Comparison of ENCODE assay signal across 16 cellular contexts in genomic region chr10:125698599-125698998, GRCh38. TPM values are rescaled to one million over a fixed set of nuclear protein-coding genes. Genes with fewer than 3 reads are reported as not detected.
DNase-seq lines count a peak whose midpoint lies in the region; TF ChIP-seq lines count a peak whose summit lies in the region.
"Had no signal": no experiment of that assay in that cellular context is flagged by ENCODE, and none has a peak within 500 bp of the region (broad histone marks: within the 10 kb centered on the region; RNA-seq: fewer than 3 reads in every experiment).

No MANE protein-coding gene starts in this region.

- no peak overlapping the region for H2BK120ac ChIP-seq in H9 (ENCODE audit: low read depth, low read length, poor library complexity, severe bottlenecking)

- no peak overlapping the region for H3K4me3 ChIP-seq in BE2C (ENCODE audit: low read depth, low read length)
- H3K4me3 ChIP-seq in WERI-Rb-1 (ENCODE audit: low read depth, low read length), result no peak overlapping the region
- H3K4me3 ChIP-seq: SK-N-MC had no signal

- no peak overlapping the region for H3K14ac ChIP-seq in H9 (ENCODE audit: insufficient read depth, low read length)

- H3K9me3 ChIP-seq in BE2C (no peaks in the 10 kb centered on the region), H9 (ENCODE audit: control insufficient read depth, low read depth, low read length) (no peaks in the 10 kb centered on the region), WERI-Rb-1 (ENCODE audit: severe bottlenecking) (no peaks in the 10 kb centered on the region)

- H3K27ac ChIP-seq in H9 (ENCODE audit: insufficient read length, low read depth, low read length) (no peak overlapping the region), WERI-Rb-1 (no peak overlapping the region)
- H3K27ac ChIP-seq: SK-N-MC had no signal

- no peaks in the 10 kb centered on the region for H3K4me1 ChIP-seq in BE2C
- no peaks in the 10 kb centered on the region for H3K4me1 ChIP-seq in H9 (ENCODE audit: insufficient read depth, low read length)

- no peak overlapping the region for H4K5ac ChIP-seq in H9 (ENCODE audit: insufficient read length, low read depth, low read length)

- no peak overlapping the region for H3K4me2 ChIP-seq in H9 (ENCODE audit: insufficient read depth, insufficient read length, low read length)

- H3K23ac ChIP-seq in H9 (ENCODE audit: insufficient read length, low read depth, low read length), result no peak overlapping the region

- no peaks in the 10 kb centered on the region for H3K79me2 ChIP-seq in H9 (ENCODE audit: insufficient read depth, low read length)

- H3K79me1 ChIP-seq in H9 (ENCODE audit: insufficient read depth, low read depth, low read length, poor library complexity, severe bottlenecking), result no peaks in the 10 kb centered on the region

- H3K27me3 Mint-ChIP-seq in H9 (ENCODE audit: low read depth), result peaks cover 4% of the 10 kb centered on the region

- H3K4me1 Mint-ChIP-seq in H9, result peaks cover 0 to under 1% of the 10 kb centered on the region in 2 experiments; a peak in 2 of 4 replicates

- no peak overlapping the region for H4K8ac ChIP-seq in H9 (replicated peaks; ENCODE audit: insufficient read length, low read depth, low read length)

- H3K56ac ChIP-seq in H9 (ENCODE audit: insufficient read length, low read depth, low read length), result no peak overlapping the region

- peaks cover 3 to 6% of the 10 kb centered on the region in 2 experiments; a peak in 3 of 5 replicates for H3K9me3 Mint-ChIP-seq in H9

- H3T11ph ChIP-seq in H9 (ENCODE audit: low read length), result no peak overlapping the region

- H3K36me3 ChIP-seq in BE2C (no peaks in the 10 kb centered on the region), WERI-Rb-1 (no peaks in the 10 kb centered on the region)

- no peak overlapping the region for H4K91ac ChIP-seq in H9 (ENCODE audit: insufficient read length, low read depth, low read length)

- no peak overlapping the region for H3K4me3 Mint-ChIP-seq in H9

- DNase-seq in BE2C, result peak; percentile 14
- no peak for DNase-seq in H9
- peak; percentile 62 for DNase-seq in WERI-Rb-1
- peak; percentile 21 for DNase-seq in left kidney (ENCODE audit: low read depth, low spot score)
- no peak for DNase-seq in medulla oblongata (ENCODE audit: extremely low spot score)
- no peak for DNase-seq in DMS114 treated with DMSO at 0.1 percent for 48 hours (lab: John Stamatoyannopoulos, UW; ENCODE audit: unreplicated experiment)
- no peak for DNase-seq in NOMO-1 treated with DMSO at 0.1 percent for 48 hours (lab: John Stamatoyannopoulos, UW; ENCODE audit: unreplicated experiment)
- no peak for DNase-seq in stimulated activated CD4-positive, alpha-beta T cell treated with anti-CD3 and anti-CD28 coated beads, Interleukin-1b, Interleukin-23, amount 100 ng/mL, for 48 hours
- DNase-seq: HCEC 1CT; NCI-H1436 treated with DMSO at 0.1 percent for 48 hours; NCI-H2081; NCI-H524; NK-92 treated with Interleukin-12 subunit alpha and Interleukin-12 subunit beta, amount 100 ng/mL, for 24 hours had no signal

- no peaks in the 10 kb centered on the region for H4K20me1 ChIP-seq in H9 (ENCODE audit: control insufficient read depth, insufficient read depth, insufficient read length)

- no peak overlapping the region; a peak in 1 of 7 replicates for H3K27ac Mint-ChIP-seq in H9

- H3K27me3 ChIP-seq in BE2C, result no peaks in the 10 kb centered on the region
- H3K27me3 ChIP-seq in H9 (ENCODE audit: insufficient read depth, low read length), result no peaks in the 10 kb centered on the region
- no peaks in the 10 kb centered on the region for H3K27me3 ChIP-seq in WERI-Rb-1 (ENCODE audit: insufficient read depth, low read depth, severe bottlenecking)

- H3K9ac ChIP-seq in H9 (ENCODE audit: extremely low read depth, insufficient read length, low read length), result no peak overlapping the region

- no peak overlapping the region for H2BK5ac ChIP-seq in H9 (ENCODE audit: insufficient read length, low read length)

- H2BK12ac ChIP-seq in H9 (ENCODE audit: insufficient read length, low read depth, low read length), result no peak overlapping the region

- H2BK15ac ChIP-seq in H9 (ENCODE audit: low read depth, low read length), result no peak overlapping the region

- TF ChIP-seq CTCF in BE2C (IDR thresholded peaks at IDR 0.05; ENCODE audit: low read depth, low read length) (no peak), H9 (conservative IDR thresholded peaks at IDR 0.05) (peak; percentile 21; the same call in 1 of the 3 replicates), WERI-Rb-1 (IDR thresholded peaks at IDR 0.05; ENCODE audit: low read depth, low read length) (no peak)

- no peak overlapping the region for H3K18ac ChIP-seq in H9 (ENCODE audit: insufficient read length, low read depth, low read length)

- WGBS in H9 (ENCODE audit: extremely low coverage, insufficient read length, low lambda C conversion rate), result no CpG with 5 or more reads among the region's 5 CpGs

- no peak overlapping the region for H2BK20ac ChIP-seq in H9 (ENCODE audit: low read depth, low read length, poor library complexity, severe bottlenecking)

- H2AFZ ChIP-seq in H9 (ENCODE audit: low read length), result no peak overlapping the region

- H3K36me3 Mint-ChIP-seq in H9 (ENCODE audit: insufficient read depth in 1 of 3, low read depth in 3 of 3), result no peaks in the 10 kb centered on the region; a peak in 1 of 7 replicates

- H3K23me2 ChIP-seq in H9 (ENCODE audit: insufficient read length, low read depth, low read length, poor library complexity, severe bottlenecking), result no peaks in the 10 kb centered on the region

- no peak overlapping the region for H3K4ac ChIP-seq in H9 (ENCODE audit: low read depth, low read length)

- H2AK5ac ChIP-seq in H9 (ENCODE audit: insufficient read length, low read length), result no peak overlapping the region

RNA-seq across cellular contexts. Expression of gene TEX36, which starts 15.6 kb away (rescaled TPM):
- not detected for polyA plus RNA-seq in BE2C (2012; ENCODE audit: insufficient read depth, insufficient read length, low read depth)
- not detected in 2 replicates for total RNA-seq in H9 (2021)
- total RNA-seq: HT-29; T-helper 1 cell treated with Interleukin-12 subunit alpha and Interleukin-12 subunit beta and Interleukin-4 antibody, amounts not matched to agents 30 ng/mL and 1 ng/mL, for 36 hours had no signal

RNA-seq across cellular contexts. Expression of gene EDRF1, which starts 20.9 kb away (rescaled TPM):
- polyA plus RNA-seq in BE2C (2012; ENCODE audit: insufficient read depth, insufficient read length, low read depth), result 26.2 TPM
- total RNA-seq in H9 (2021), result 48.2 and 51.0 TPM in 2 replicates

Comparison
In these comparisons a context has a peak if more than half of its experiments do, and no peak if none do; other contexts are left out.
1. DNase-seq: peak in BE2C (single experiment), WERI-Rb-1 (single experiment) and left kidney (single experiment); none in H9 (single experiment), medulla oblongata (single experiment), DMS114 treated with DMSO at 0.1 percent for 48 hours (single experiment), NOMO-1 treated with DMSO at 0.1 percent for 48 hours (single experiment) and stimulated activated CD4-positive, alpha-beta T cell treated with anti-CD3 and anti-CD28 coated beads, Interleukin-1b, Interleukin-23, amount 100 ng/mL, for 48 hours (single experiment).